Comparison of ENCODE assay signal across 8 cellular contexts in the genomic region with DNA sequence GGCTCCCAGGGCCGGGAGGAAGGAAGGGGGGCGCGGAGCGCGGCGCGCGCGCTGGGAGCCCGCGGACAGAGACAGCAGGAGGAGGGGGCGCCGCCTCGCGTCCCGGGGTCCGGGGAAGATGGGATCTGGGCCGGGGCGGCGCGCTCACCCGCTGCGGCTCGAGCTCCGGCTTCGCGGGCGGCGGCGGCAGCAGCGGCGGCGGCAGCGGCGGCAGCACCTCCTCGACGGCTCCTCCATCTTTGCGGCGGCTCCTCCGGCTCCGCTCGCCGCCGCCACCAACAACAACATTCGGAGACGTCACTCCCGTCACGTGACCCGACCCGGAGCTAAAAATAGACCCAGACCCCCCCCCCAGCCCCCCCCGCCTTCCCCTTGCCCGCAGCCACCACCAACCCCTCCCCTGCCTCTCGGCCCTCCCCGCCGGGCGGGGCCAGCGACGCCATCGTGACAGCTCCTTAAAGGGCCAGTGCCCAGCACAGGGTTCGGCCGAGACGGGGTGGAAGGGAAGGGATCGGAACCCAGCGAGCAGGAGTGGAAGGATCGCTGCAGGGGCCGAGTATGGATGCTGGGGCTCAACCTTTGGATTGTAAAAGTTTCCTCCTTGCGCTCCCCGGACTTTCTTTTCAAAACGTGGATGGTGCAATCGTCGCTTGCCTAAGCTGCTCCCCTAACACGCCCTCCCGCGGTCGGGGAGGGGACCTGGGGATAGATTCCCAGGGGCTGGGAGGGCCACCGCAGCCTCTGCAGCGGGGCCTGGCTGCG. TPM values are rescaled to one million over a fixed set of nuclear protein-coding genes. Genes with fewer than 3 reads are reported as not detected.
DNase-seq lines count a peak whose midpoint lies in the region; ATAC-seq, FAIRE-seq and TF ChIP-seq lines count a peak whose summit lies in the region.

A gene (minus strand): TSS at position 286 of the 762 bp plus-strand sequence. CDS start 6,126 bp downstream, outside the sequence.

- H3K4me3 ChIP-seq in heart left ventricle, result peak within 1 kb of the TSS; percentile 86 to 100 (median 99)

- peak within 1 kb of the TSS; percentile 91 to 96 for H3K27ac Mint-ChIP-seq in T-cell
- H3K27ac Mint-ChIP-seq in type B pancreatic cell, result peak within 1 kb of the TSS; percentile 96

- ATAC-seq in HG02852 (IDR thresholded peaks at IDR 0.05; ENCODE audit: unreplicated experiment) (peak; percentile 85), T-cell (replicated peaks in 1 of 4) (peak; percentile 93 to 98 (median 94)), heart left ventricle (peak; percentile 98 to 99 (median 98))

- H3K27ac ChIP-seq in adipose tissue (ENCODE audit: low read depth, low read length) (peak within 1 kb of the TSS; percentile 56), heart left ventricle (peak within 1 kb of the TSS; percentile 88 to 99 (median 94))

- H3K27me3 ChIP-seq in heart left ventricle, result no peaks in the 10 kb centered on the region

- no peaks in the 10 kb centered on the region for H3K9me3 ChIP-seq in heart left ventricle

- no peaks in the 10 kb centered on the region for H3K9me3 Mint-ChIP-seq in T-cell
- no peaks in the 10 kb centered on the region for H3K9me3 Mint-ChIP-seq in type B pancreatic cell

- peak; percentile 91 for FAIRE-seq in GM12892 (lab: Jason Lieb, UNC)

- POLR2A ChIA-PET in T-cell (lab: Charles Lee), result interaction anchor here (0.6 kb wide), 3 partner anchors 23 to 591 kb away, joined by 3 to 10 read pairs (median 3); no protein-coding TSS in a partner anchor

- DNase-seq in GM12892 (ENCODE audit: insufficient read length) (peak; percentile 94), NCI-H1436 treated with DMSO at 0.1 percent for 48 hours (lab: John Stamatoyannopoulos, UW) (peak; percentile 81), T-cell (peak; percentile 92 to 98 (median 96)), heart left ventricle (peak; percentile 97 to 98 (median 98)), posterior cingulate gyrus (peak; percentile 95 to 100 (median 97)), type B pancreatic cell (ENCODE audit: extremely low spot score, unreplicated experiment) (peak; percentile 95)

- CTCF ChIA-PET in T-cell (lab: Charles Lee), result interaction anchor here (0.5 to 1.3 kb wide), 13 partner anchors 9 to 262 kb away, joined by 3 to 12 read pairs (median 4); a partner anchor contains a TSS

- H3K4me1 Mint-ChIP-seq in T-cell (peaks cover 43 to 47% (median 46%) of the 10 kb centered on the region in 3 donors), type B pancreatic cell (ENCODE audit: unreplicated experiment) (peaks cover 26% of the 10 kb centered on the region)

- intact Hi-C loops in heart left ventricle (cut with DNase I) (loop anchor here in 3 of 10 donors (1.0 to 10.0 kb wide), 4 partner anchors 17 to 57 kb away; a partner anchor contains a TSS), posterior cingulate gyrus (cut with DNase I) (loop anchor here (1.0 to 10.0 kb wide), 4 partner anchors 12 to 201 kb away; a partner anchor contains a TSS)

- H3K27me3 Mint-ChIP-seq in T-cell (no peaks in the 10 kb centered on the region), type B pancreatic cell (no peaks in the 10 kb centered on the region)

- peaks cover 0 to 55% (median 39%) of the 10 kb centered on the region in 12 donors for H3K4me1 ChIP-seq in heart left ventricle

- TF ChIP-seq CTCF in heart left ventricle (IDR thresholded peaks at IDR 0.05) (peak; percentile 46 to 85 (median 64)), type B pancreatic cell (conservative IDR thresholded peaks at IDR 0.05) (peak; percentile 69)

- H3K4me3 Mint-ChIP-seq in T-cell (peak within 1 kb of the TSS; percentile 83 to 94 (median 87)), type B pancreatic cell (peak within 1 kb of the TSS; percentile 96)

- TF ChIP-seq POLR2A in GM12892 (IDR thresholded peaks at IDR 0.05; ENCODE audit: low read depth, low read length) (peak; percentile 56; the same call in 1 of the 2 replicates), heart left ventricle (IDR thresholded peaks at IDR 0.05) (peak; percentile 79 to 90)

- 0 to 1% (median 1%) methylated on average over 56 to 77 of the region's 78 CpGs for whole genome bisulfite sequencing in adipose tissue, 3 donors
- 0 to 1% (median 1%) methylated on average over 17 to 78 of the region's 78 CpGs for WGBS in heart left ventricle, 4 donors

- H3K36me3 Mint-ChIP-seq in T-cell (no peaks in the 10 kb centered on the region), type B pancreatic cell (peaks cover 4% of the 10 kb centered on the region)

- peaks cover 0 to 2% (median 0%) of the 10 kb centered on the region in 9 donors for H3K36me3 ChIP-seq in heart left ventricle

RNA-seq across cellular contexts. Expression of the gene that starts here (rescaled TPM):
- 8.7 TPM for polyA plus RNA-seq in GM12892 (2012; ENCODE audit: missing spikeins)
- total RNA-seq in T-cell, result 10 to 100 TPM; 68.6 to 81.4 (median 72.8) TPM
- polyA plus RNA-seq in adipose tissue, result 10 to 100 TPM; 19.3 to 37.6 (median 34.1) TPM
- 100 to 1,000 TPM in 2 of 9 donors, 10 to 100 TPM in 7; 54.6 to 283 (median 70.1) TPM for total RNA-seq in heart left ventricle
- 10 to 100 TPM; 64.2 to 91.0 TPM for polyA plus RNA-seq in heart left ventricle
- 43.3 and 48.9 TPM in 2 replicates for total RNA-seq in type B pancreatic cell (ENCODE audit: low replicate concordance)

Comparison
In these comparisons a context has a peak if more than half of its experiments do, and no peak if none do; other contexts are left out.
1. Peak in every context shown above with its lines: DNase-seq, ATAC-seq, H3K4me3 ChIP-seq and H3K27ac ChIP-seq.